Comparison of ENCODE assay signal across 22 cellular contexts in the genomic region with DNA sequence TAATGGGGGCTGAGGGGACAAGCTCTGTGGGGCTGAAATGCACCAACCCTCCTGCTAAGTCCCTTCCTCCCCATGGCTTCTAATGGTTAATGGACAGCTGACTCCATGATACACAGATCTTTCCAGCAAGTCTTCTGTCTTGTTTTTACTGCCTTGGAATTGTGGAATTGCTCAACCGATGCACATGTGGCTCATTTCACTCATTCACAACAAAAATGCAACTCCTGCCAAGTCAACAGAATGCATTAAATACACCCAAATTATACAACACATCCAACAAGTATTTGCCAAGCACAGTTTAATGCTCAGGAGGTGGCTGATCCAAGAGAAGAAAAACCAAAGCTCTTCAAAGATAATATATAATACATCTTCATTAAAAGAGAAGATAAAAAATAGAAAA.
"Had no signal": no experiment of that assay in that cellular context is flagged by ENCODE, and none has a peak within 500 bp of the region (broad histone marks: within the 10 kb centered on the region; RNA-seq: fewer than 3 reads in every experiment).

No MANE protein-coding gene starts in this region.

- H3K4me3 ChIP-seq: SJCRH30 had no signal

- H3K9me3 ChIP-seq: SJCRH30, SK-N-SH had no signal

- H3K36me3 ChIP-seq: SJCRH30 had no signal

- H3K27me3 ChIP-seq: SJCRH30 had no signal

- H3K27ac ChIP-seq: SJCRH30, VCaP had no signal

- H3K4me2 ChIP-seq: SK-N-SH had no signal

- H3K9ac ChIP-seq: SK-N-SH had no signal

- DNase-seq: activated CD4-positive, alpha-beta memory T cell treated with anti-CD3 and anti-CD28 coated beads for 36 hours; activated CD4-positive, alpha-beta T cell treated with anti-CD3 and anti-CD28 coated beads, Interleukin-2, amount 10 ng/mL, durations not matched to agents 7 days and 5 days; activated CD4-positive, CD25-positive, alpha-beta regulatory T cell; activated gamma-delta T cell; activated naive CD4-positive, alpha-beta T cell treated with anti-CD3 and anti-CD28 coated beads for 36 hours; activated T-cell treated with anti-CD3 and anti-CD28 coated beads for 4 hours; activated T-cell treated with anti-CD3 and anti-CD28 coated beads, Interleukin-2, amount 50 U/mL, for 48 hours; KBM-7; NCI-H1092; NCI-H1417 treated with DMSO at 0.1 percent for 48 hours; NCI-H1694; NCI-H2029; NCI-H2107; NCI-H2171 treated with DMSO at 0.1 percent for 48 hours; NCI-H226; NCI-H526; NCI-H774; SJCRH30; SK-N-SH; T-helper 1 cell had no signal

- H3K4me1 ChIP-seq: SJCRH30 had no signal

- ATAC-seq: activated T-helper 17 cell treated with anti-CD3 and anti-CD28 coated beads, Interleukin-2, amount 50 U/mL, for 72 hours had no signal
